Comparison of ENCODE assay signal across 11 cellular contexts in genomic region chr1:39952359-39953110, GRCh38. TPM values are rescaled to one million over a fixed set of nuclear protein-coding genes. Genes with fewer than 3 reads are reported as not detected.
DNase-seq lines count a peak whose midpoint lies in the region; ATAC-seq and TF ChIP-seq lines count a peak whose summit lies in the region.
"Had no signal": no experiment of that assay in that cellular context is flagged by ENCODE, and none has a peak within 500 bp of the region (broad histone marks: within the 10 kb centered on the region; RNA-seq: fewer than 3 reads in every experiment).

No MANE protein-coding gene starts in this region.

- H3K27ac ChIP-seq in left ventricle myocardium inferior (replicated peaks): peak overlapping the region; percentile 79

- H3K4me1 Mint-ChIP-seq in T-cell: peaks cover 20 to 22% (median 21%) of the 10 kb centered on the region in 3 donors

- H3K36me3 Mint-ChIP-seq in T-cell: no peaks in the 10 kb centered on the region

- POLR2A ChIA-PET in T-cell (lab: Charles Lee): interaction anchor here in 1 of 2 donors (0.5 to 0.7 kb wide), 2 partner anchors 9 to 106 kb away, joined by 3 to 4 read pairs; no protein-coding TSS in a partner anchor

- in situ Hi-C loops in G401 (cut with HindIII; ENCODE audit: low sequenced_read_pairs): no loop called here

- ATAC-seq in T-cell (replicated peaks in 1 of 4) (no peak), GM21825 (IDR thresholded peaks at IDR 0.05; ENCODE audit: unreplicated experiment) (no peak)
- ATAC-seq: natural killer cell treated with Interleukin-12 subunit alpha and Interleukin-12 subunit beta and Interleukin-15 and Interleukin-18, amount 100 ng/mL, for 72 hours had no signal

- DNase-seq in G401 (ENCODE audit: low spot score) (peak; percentile 7), SW480 (ENCODE audit: low spot score) (peak; percentile 46), left ventricle myocardium inferior (no peak), putamen (ENCODE audit: low spot score) (peak; percentile 88), SW 1271 (lab: John Stamatoyannopoulos, UW) (no peak), ureter (ENCODE audit: low spot score) (no peak), T-cell (no peak)
- DNase-seq: activated T-cell treated with anti-CD3 and anti-CD28 coated beads, Interleukin-2, amount 50 U/mL, for 24 hours; NCI-H524 treated with DMSO at 0.1 percent for 48 hours had no signal

- no peaks in the 10 kb centered on the region for H3K36me3 ChIP-seq in left ventricle myocardium inferior

- H3K27me3 Mint-ChIP-seq in T-cell: no peaks in the 10 kb centered on the region
- H3K27me3 Mint-ChIP-seq: activated T-cell treated with anti-CD3 and anti-CD28 coated beads, Interleukin-2, amount 50 U/mL, for 24 hours; natural killer cell treated with Interleukin-12 subunit alpha and Interleukin-12 subunit beta and Interleukin-15 and Interleukin-18, amount 100 ng/mL, for 72 hours had no signal

- H3K27me3 ChIP-seq in left ventricle myocardium inferior (ENCODE audit: low read depth): peaks cover 22% of the 10 kb centered on the region

- H3K9me3 Mint-ChIP-seq in T-cell: no peaks in the 10 kb centered on the region
- H3K9me3 Mint-ChIP-seq: activated T-cell treated with anti-CD3 and anti-CD28 coated beads, Interleukin-2, amount 50 U/mL, for 24 hours; natural killer cell treated with Interleukin-12 subunit alpha and Interleukin-12 subunit beta and Interleukin-15 and Interleukin-18, amount 100 ng/mL, for 72 hours had no signal

- H3K4me3 Mint-ChIP-seq in T-cell: no peak overlapping the region
- H3K4me3 Mint-ChIP-seq: activated T-cell treated with anti-CD3 and anti-CD28 coated beads, Interleukin-2, amount 50 U/mL, for 24 hours had no signal

- H3K4me1 ChIP-seq in left ventricle myocardium inferior: peaks cover 54% of the 10 kb centered on the region

- intact Hi-C loops in left ventricle myocardium inferior (cut with micrococcal nuclease): no loop called here

- CTCF ChIA-PET in T-cell (lab: Charles Lee): interaction anchor here in 1 of 2 donors (0.5 to 1.5 kb wide), 3 partner anchors 22 to 721 kb away, joined by 4 read pairs; no protein-coding TSS in a partner anchor

- TF ChIP-seq CTCF in left ventricle myocardium inferior (IDR thresholded peaks at IDR 0.05; ENCODE audit: borderline replicate concordance): no peak

- H3K9me3 ChIP-seq in left ventricle myocardium inferior (replicated peaks): no peaks in the 10 kb centered on the region

- H3K27ac Mint-ChIP-seq in T-cell: no peak overlapping the region
- H3K27ac Mint-ChIP-seq: activated T-cell treated with anti-CD3 and anti-CD28 coated beads, Interleukin-2, amount 50 U/mL, for 24 hours had no signal

- H3K4me3 ChIP-seq in left ventricle myocardium inferior: no peak overlapping the region

RNA-seq across cellular contexts. Expression of gene MFSD2A, which starts 2.4 kb away (rescaled TPM):
- 4.3 and 7.9 TPM in 2 replicates for total RNA-seq in G401 (2014; rRNA removed; shearing (Covaris generic))
- total RNA-seq in left ventricle myocardium inferior (0.22 TPM), ureter (28.5 TPM), T-cell (1 to 10 TPM in 4 of 5 donors, under 1 TPM in 1; 0.39 to 3.5 (median 1.4) TPM)

RNA-seq across cellular contexts. Expression of gene MYCL, which starts 50.8 kb away (rescaled TPM):
- total RNA-seq in G401 (2014; rRNA removed; shearing (Covaris generic)): 8.2 and 11.3 TPM in 2 replicates
- total RNA-seq in left ventricle myocardium inferior (0.44 TPM), ureter (84.3 TPM), T-cell (under 1 TPM; 0.13 to 0.38 (median 0.22) TPM)

Comparison
In these comparisons a context has a peak if more than half of its experiments do, and no peak if none do; other contexts are left out.
1. DNase-seq: peak in G401 (single experiment), SW480 (single experiment) and putamen (single experiment); none in left ventricle myocardium inferior (single experiment), SW 1271 (0 of 2), ureter (single experiment) and T-cell (0 of 34).